1 cellular context compared by ENCODE assay signal in genomic region chr10:97319671-97320479, GRCh38.
A peak's percentile ranks its signal among the peaks of the same experiment; 100 is the strongest.
TF ChIP-seq lines count a peak whose summit lies in the region.

No MANE protein-coding gene starts in this region.

TF ChIP-seq in HepG2, 621 proteins besides CTCF, POLR2A, EP300 and RAD21 (continued from another document and continues in another):
- TF ChIP-seq REXO4 (CRISPR knock-in tag; IDR thresholded peaks at IDR 0.05; ENCODE audit: borderline replicate concordance) (no peak), LCORL (IDR thresholded peaks at IDR 0.05) (no peak), LCORL (CRISPR knock-in tag; IDR thresholded peaks at IDR 0.05) (no peak), HES4 (CRISPR knock-in tag; IDR thresholded peaks at IDR 0.05; ENCODE audit: borderline replicate concordance) (peak; percentile 38; the same call in 1 of the 2 replicates), PBX3 (CRISPR knock-in tag; IDR thresholded peaks at IDR 0.05; ENCODE audit: borderline replicate concordance) (no peak), ZNF446 (CRISPR knock-in tag; IDR thresholded peaks at IDR 0.05) (peak; percentile 89), ZNF530 (CRISPR knock-in tag; IDR thresholded peaks at IDR 0.05; ENCODE audit: low read depth) (no peak), TBP (CRISPR knock-in tag; IDR thresholded peaks at IDR 0.05) (no peak), ZNF256 (CRISPR knock-in tag; conservative IDR thresholded peaks at IDR 0.05) (no peak), FOSL1 (CRISPR knock-in tag; IDR thresholded peaks at IDR 0.05; ENCODE audit: borderline replicate concordance) (no peak), ASH2L (IDR thresholded peaks at IDR 0.05; ENCODE audit: insufficient read length, low read depth, low read length) (peak; percentile 17), ZNF777 (CRISPR knock-in tag; IDR thresholded peaks at IDR 0.05) (peak; percentile 86), ZNF749 (CRISPR knock-in tag; IDR thresholded peaks at IDR 0.05; ENCODE audit: borderline replicate concordance) (no peak), ZNF414 (CRISPR knock-in tag; IDR thresholded peaks at IDR 0.05) (0 out of 2 replicates have a peak, but pooled peaks have one; percentile 65), PHF21A (CRISPR knock-in tag; IDR thresholded peaks at IDR 0.05) (no peak), ZNF543 (CRISPR knock-in tag; IDR thresholded peaks at IDR 0.05) (no peak), ZNF598 (CRISPR knock-in tag; IDR thresholded peaks at IDR 0.05; ENCODE audit: borderline replicate concordance) (no peak), ATM (IDR thresholded peaks at IDR 0.05; ENCODE audit: borderline replicate concordance) (no peak), ZFP36L1 (CRISPR knock-in tag; IDR thresholded peaks at IDR 0.05) (no peak), ZSCAN9 (CRISPR knock-in tag; IDR thresholded peaks at IDR 0.05; ENCODE audit: borderline replicate concordance) (no peak), CEBPZ (IDR thresholded peaks at IDR 0.05; ENCODE audit: low read length) (no peak), TOPORS (CRISPR knock-in tag; IDR thresholded peaks at IDR 0.05) (no peak), POGK (CRISPR knock-in tag; conservative IDR thresholded peaks at IDR 0.05) (peak; percentile 56; the same call in 1 of the 2 replicates), ZIK1 (CRISPR knock-in tag; IDR thresholded peaks at IDR 0.05; ENCODE audit: borderline replicate concordance, low read depth) (no peak), ZNF317 (CRISPR knock-in tag; IDR thresholded peaks at IDR 0.05) (no peak), TOE1 (CRISPR knock-in tag; IDR thresholded peaks at IDR 0.05) (no peak), HIVEP1 (CRISPR knock-in tag; IDR thresholded peaks at IDR 0.05) (no peak), ZNF546 (CRISPR knock-in tag; conservative IDR thresholded peaks at IDR 0.05) (peak; percentile 38; the same call in 1 of the 2 replicates), ARID2 (CRISPR knock-in tag; IDR thresholded peaks at IDR 0.05; ENCODE audit: borderline replicate concordance) (peak; percentile 45; the same call in 1 of the 2 replicates), ZFP36 (IDR thresholded peaks at IDR 0.05; ENCODE audit: borderline replicate concordance, low read depth, low read length, partially characterized antibody) (no peak), ZNF280B (CRISPR knock-in tag; IDR thresholded peaks at IDR 0.05; ENCODE audit: borderline replicate concordance) (peak; percentile 52; the same call in 1 of the 2 replicates), ZNF850 (CRISPR knock-in tag; conservative IDR thresholded peaks at IDR 0.05) (no peak), GLI4 (CRISPR knock-in tag; IDR thresholded peaks at IDR 0.05; ENCODE audit: borderline replicate concordance) (no peak), RERE (CRISPR knock-in tag; IDR thresholded peaks at IDR 0.05; ENCODE audit: low read depth) (no peak), IRF1 (CRISPR knock-in tag; IDR thresholded peaks at IDR 0.05; ENCODE audit: low read depth) (no peak), XRCC5 (optimal IDR thresholded peaks at IDR 0.05; ENCODE audit: low read length) (peak; percentile 73), SCMH1 (CRISPR knock-in tag; IDR thresholded peaks at IDR 0.05; ENCODE audit: borderline replicate concordance) (no peak), AKAP8 (CRISPR knock-in tag; IDR thresholded peaks at IDR 0.05) (no peak), GATA4 (IDR thresholded peaks at IDR 0.05; ENCODE audit: borderline replicate concordance, low read depth) (no peak), KLF13 (CRISPR knock-in tag; IDR thresholded peaks at IDR 0.05) (no peak), MTF2 (CRISPR knock-in tag; IDR thresholded peaks at IDR 0.05; ENCODE audit: borderline replicate concordance) (no peak), GPBP1L1 (CRISPR knock-in tag; IDR thresholded peaks at IDR 0.05) (no peak), ZNF333 (CRISPR knock-in tag; IDR thresholded peaks at IDR 0.05; ENCODE audit: borderline replicate concordance) (no peak), MAFF (IDR thresholded peaks at IDR 0.05; ENCODE audit: low read depth, low read length) (no peak), SKI (IDR thresholded peaks at IDR 0.05; ENCODE audit: partially characterized antibody) (no peak)
